In the genomic region with DNA sequence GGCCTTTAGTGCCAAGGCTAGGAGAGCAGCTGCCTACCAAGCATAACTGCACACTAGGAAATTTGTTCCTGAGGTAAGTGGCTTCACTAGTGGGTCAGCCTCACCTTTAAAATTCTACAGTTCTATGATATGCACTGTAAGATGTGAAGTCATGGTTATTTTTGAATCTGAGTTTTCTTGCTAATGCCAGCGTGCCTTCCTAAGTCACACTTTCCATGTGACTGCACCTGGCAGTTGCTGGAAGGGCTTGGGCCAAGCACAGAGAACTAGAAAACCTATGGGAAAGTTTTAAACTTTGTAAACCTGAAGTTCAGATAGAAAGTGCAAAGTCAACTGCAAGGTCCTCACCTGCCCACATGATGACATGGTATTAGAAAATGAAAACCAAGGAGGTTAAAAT, we compare ENCODE assay signal across 24 cellular contexts. TPM values are rescaled to one million over a fixed set of nuclear protein-coding genes. Genes with fewer than 3 reads are reported as not detected.
"Had no signal": no experiment of that assay in that cellular context is flagged by ENCODE, and none has a peak within 500 bp of the region (broad histone marks: within the 10 kb centered on the region; RNA-seq: fewer than 3 reads in every experiment).

No MANE protein-coding gene starts in this region.

- ATAC-seq: effector memory CD8-positive, alpha-beta T cell; foreskin keratinocyte; left colon; left lobe of liver; lower lobe of right lung; mucosa of descending colon had no signal

- H3K9me3 ChIP-seq: colonic mucosa, esophagus muscularis mucosa, left ventricle myocardium inferior, lower lobe of right lung, mucosa of descending colon had no signal

- H3K4me1 ChIP-seq: colonic mucosa, foreskin keratinocyte had no signal

- H3K4me3 ChIP-seq: colonic mucosa, esophagus muscularis mucosa, hepatocyte, left ventricle myocardium inferior, lower lobe of right lung, mucosa of descending colon had no signal

- DNase-seq: colonic mucosa; cortex of kidney; effector CD8-positive, alpha-beta T cell; effector memory CD8-positive, alpha-beta T cell; endodermal cell; erythroblast; foreskin keratinocyte; glutamatergic neuron; head of caudate nucleus; hypothalamus; immature natural killer cell; islet precursor cell; kidney; kidney glomerular epithelial cell; left colon; left ventricle myocardium inferior; lower lobe of right lung; mesenchymal stem cell; mucosa of descending colon; naive B cell had no signal

- H3K27me3 ChIP-seq: colonic mucosa, foreskin keratinocyte, hepatocyte had no signal

- H3K27ac ChIP-seq: colonic mucosa, epithelial cell of prostate, esophagus muscularis mucosa, foreskin keratinocyte, hepatocyte, left ventricle myocardium inferior, lower lobe of right lung had no signal

- H3K36me3 ChIP-seq: colonic mucosa, esophagus muscularis mucosa, left ventricle myocardium inferior, lower lobe of right lung had no signal

RNA-seq across cellular contexts. Expression of gene STEAP1B, which starts 42.5 kb away (rescaled TPM):
- total RNA-seq: hepatocyte, left lobe of liver had no signal
- polyA plus RNA-seq: immature natural killer cell had no signal
